1 cellular context compared by ENCODE assay signal in the genomic region with DNA sequence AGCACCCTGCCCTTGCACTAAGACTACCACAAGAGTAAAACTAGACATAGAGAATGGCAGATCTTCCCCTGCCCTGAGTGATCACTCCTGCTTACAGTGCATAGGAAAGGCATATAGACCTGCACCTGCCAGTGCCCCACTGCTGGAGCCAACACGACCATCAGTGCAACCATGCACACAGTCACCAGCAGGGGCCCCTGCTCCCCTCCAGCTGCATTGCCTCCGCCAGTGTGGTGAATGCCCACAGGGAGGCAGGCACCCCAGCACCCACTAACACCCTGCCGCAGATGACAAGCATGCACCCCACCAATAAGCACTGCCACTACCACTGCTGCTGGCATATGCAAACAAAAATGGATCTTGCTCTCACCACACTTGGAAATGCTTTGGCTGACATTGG.
TF ChIP-seq lines count a peak whose summit lies in the region.

No MANE protein-coding gene starts in this region.

TF ChIP-seq in GM23338, 12 proteins besides CTCF, POLR2A, EP300 and RAD21 (continued from another document):
- no peak for TF ChIP-seq NANOG (IDR thresholded peaks at IDR 0.05; ENCODE audit: borderline replicate concordance)
